In the genomic region with DNA sequence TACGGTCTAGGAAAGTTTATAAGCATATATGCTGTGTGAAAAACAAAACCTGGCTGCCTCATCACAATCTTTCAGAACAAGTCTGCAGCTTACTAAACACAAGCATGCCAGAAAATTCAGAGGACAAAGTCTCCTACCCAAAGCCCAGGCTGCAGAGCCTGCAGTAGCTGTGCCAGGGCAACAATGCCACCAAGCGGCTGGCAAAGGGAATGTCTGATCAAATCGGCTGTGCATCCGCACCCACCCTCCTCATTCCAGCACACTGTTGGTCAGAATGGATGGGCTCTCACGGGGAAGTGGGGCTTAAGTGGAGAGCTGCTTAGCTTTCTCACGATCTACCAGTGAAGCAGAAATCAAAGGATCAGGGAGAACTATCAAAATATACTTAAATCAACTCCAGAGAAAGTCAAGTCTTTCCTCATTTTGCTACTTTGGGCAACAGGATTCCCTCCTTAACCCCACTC, we compare ENCODE assay signal across 1 cellular context.
TF ChIP-seq lines count a peak whose summit lies in the region.

No MANE protein-coding gene starts in this region.

TF ChIP-seq in HepG2, 621 proteins besides CTCF, POLR2A, EP300 and RAD21 (continued from another document and continues in another):
- TF ChIP-seq, protein P1, sequence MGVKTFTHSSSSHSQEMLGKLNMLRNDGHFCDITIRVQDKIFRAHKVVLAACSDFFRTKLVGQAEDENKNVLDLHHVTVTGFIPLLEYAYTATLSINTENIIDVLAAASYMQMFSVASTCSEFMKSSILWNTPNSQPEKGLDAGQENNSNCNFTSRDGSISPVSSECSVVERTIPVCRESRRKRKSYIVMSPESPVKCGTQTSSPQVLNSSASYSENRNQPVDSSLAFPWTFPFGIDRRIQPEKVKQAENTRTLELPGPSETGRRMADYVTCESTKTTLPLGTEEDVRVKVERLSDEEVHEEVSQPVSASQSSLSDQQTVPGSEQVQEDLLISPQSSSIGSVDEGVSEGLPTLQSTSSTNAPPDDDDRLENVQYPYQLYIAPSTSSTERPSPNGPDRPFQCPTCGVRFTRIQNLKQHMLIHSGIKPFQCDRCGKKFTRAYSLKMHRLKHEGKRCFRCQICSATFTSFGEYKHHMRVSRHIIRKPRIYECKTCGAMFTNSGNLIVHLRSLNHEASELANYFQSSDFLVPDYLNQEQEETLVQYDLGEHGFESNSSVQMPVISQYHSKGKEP (CRISPR knock-in tag; IDR thresholded peaks at IDR 0.05): no peak
- TF ChIP-seq ZNF496 (CRISPR knock-in tag; IDR thresholded peaks at IDR 0.05; ENCODE audit: insufficient replicate concordance) (no peak), HNF4A (CRISPR knock-in tag; IDR thresholded peaks at IDR 0.05) (peak; percentile 90), REPIN1 (CRISPR knock-in tag; IDR thresholded peaks at IDR 0.05; ENCODE audit: borderline replicate concordance, low read depth) (peak; percentile 86; the same call in 1 of the 2 replicates), ZNF598 (CRISPR knock-in tag; IDR thresholded peaks at IDR 0.05; ENCODE audit: borderline replicate concordance) (peak; percentile 84; the same call in 1 of the 2 replicates), ZNF10 (CRISPR knock-in tag; IDR thresholded peaks at IDR 0.05; ENCODE audit: borderline replicate concordance, low read depth) (no peak), RFX5 (IDR thresholded peaks at IDR 0.05; ENCODE audit: low read depth, low read length) (no peak), PPARG (CRISPR knock-in tag; conservative IDR thresholded peaks at IDR 0.05) (peak; percentile 65; the same call in 1 of the 2 replicates), ZNF431 (CRISPR knock-in tag; IDR thresholded peaks at IDR 0.05; ENCODE audit: borderline replicate concordance, low read depth) (no peak), GATAD1 (CRISPR knock-in tag; IDR thresholded peaks at IDR 0.05) (peak; percentile 50; the same call in 1 of the 2 replicates), ZNF652 (CRISPR knock-in tag; IDR thresholded peaks at IDR 0.05; ENCODE audit: borderline replicate concordance, low read depth) (no peak), ZSCAN25 (CRISPR knock-in tag; IDR thresholded peaks at IDR 0.05) (peak; percentile 51; the same call in 1 of the 2 replicates), HMG20A (CRISPR knock-in tag; IDR thresholded peaks at IDR 0.05; ENCODE audit: borderline replicate concordance) (no peak), CAMTA2 (CRISPR knock-in tag; IDR thresholded peaks at IDR 0.05; ENCODE audit: borderline replicate concordance) (no peak), CCAR2 (optimal IDR thresholded peaks at IDR 0.05; ENCODE audit: low read depth, low read length) (no peak), GATAD2A (CRISPR knock-in tag; IDR thresholded peaks at IDR 0.05) (peak; percentile 83), NR3C1 (CRISPR knock-in tag; IDR thresholded peaks at IDR 0.05) (no peak), SSRP1 (CRISPR knock-in tag; IDR thresholded peaks at IDR 0.05) (peak; percentile 49; the same call in 1 of the 2 replicates), ERF (CRISPR knock-in tag; IDR thresholded peaks at IDR 0.05) (peak; percentile 90), ZNF75D (CRISPR knock-in tag; IDR thresholded peaks at IDR 0.05; ENCODE audit: borderline replicate concordance) (no peak), ZNF331 (CRISPR knock-in tag; IDR thresholded peaks at IDR 0.05) (peak; percentile 95), ELF3 (CRISPR knock-in tag; IDR thresholded peaks at IDR 0.05) (peak; percentile 72), MYNN (CRISPR knock-in tag; IDR thresholded peaks at IDR 0.05; ENCODE audit: low read depth) (peak; percentile 83; the same call in 1 of the 2 replicates), KDM4B (CRISPR knock-in tag; IDR thresholded peaks at IDR 0.05) (peak; percentile 80; the same call in 1 of the 2 replicates), BRCA1 (CRISPR knock-in tag; IDR thresholded peaks at IDR 0.05) (0 out of 2 replicates have a peak, but pooled peaks have one; percentile 49), ZNF121 (CRISPR knock-in tag; IDR thresholded peaks at IDR 0.05) (no peak), ZNF788 (CRISPR knock-in tag; IDR thresholded peaks at IDR 0.05; ENCODE audit: borderline replicate concordance) (peak; percentile 42; the same call in 1 of the 2 replicates), KAT8 (CRISPR knock-in tag; IDR thresholded peaks at IDR 0.05) (peak; percentile 62; the same call in 1 of the 2 replicates), ZNF547 (CRISPR knock-in tag; IDR thresholded peaks at IDR 0.05) (no peak), GABPB1 (CRISPR knock-in tag; IDR thresholded peaks at IDR 0.05) (peak; percentile 28; the same call in 1 of the 2 replicates), ZNF792 (CRISPR knock-in tag; IDR thresholded peaks at IDR 0.05) (peak; percentile 66; the same call in 1 of the 2 replicates), POGZ (CRISPR knock-in tag; IDR thresholded peaks at IDR 0.05) (no peak), NR2F1 (CRISPR knock-in tag; IDR thresholded peaks at IDR 0.05) (no peak), CBX1 (IDR thresholded peaks at IDR 0.05; ENCODE audit: low read depth) (peak; percentile 39), ZNF251 (CRISPR knock-in tag; IDR thresholded peaks at IDR 0.05) (0 out of 2 replicates have a peak, but pooled peaks have one; percentile 39), SRSF9 (IDR thresholded peaks at IDR 0.05; ENCODE audit: borderline replicate concordance, insufficient read depth, low read depth, low read length, poor library complexity, severe bottlenecking) (no peak), XRCC5 (optimal IDR thresholded peaks at IDR 0.05; ENCODE audit: low read length) (peak; percentile 90), SMYD3 (CRISPR knock-in tag; IDR thresholded peaks at IDR 0.05) (peak; percentile 88), KLF9 (CRISPR knock-in tag; IDR thresholded peaks at IDR 0.05; ENCODE audit: low read depth) (peak; percentile 85; the same call in 1 of the 2 replicates)
- TF ChIP-seq, protein P2, sequence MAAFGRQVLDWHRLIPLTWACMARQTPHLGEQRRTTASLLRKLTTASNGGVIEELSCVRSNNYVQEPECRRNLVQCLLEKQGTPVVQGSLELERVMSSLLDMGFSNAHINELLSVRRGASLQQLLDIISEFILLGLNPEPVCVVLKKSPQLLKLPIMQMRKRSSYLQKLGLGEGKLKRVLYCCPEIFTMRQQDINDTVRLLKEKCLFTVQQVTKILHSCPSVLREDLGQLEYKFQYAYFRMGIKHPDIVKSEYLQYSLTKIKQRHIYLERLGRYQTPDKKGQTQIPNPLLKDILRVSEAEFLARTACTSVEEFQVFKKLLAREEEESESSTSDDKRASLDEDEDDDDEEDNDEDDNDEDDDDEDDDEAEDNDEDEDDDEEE (CRISPR knock-in tag; IDR thresholded peaks at IDR 0.05): no peak
- TF ChIP-seq, protein P3, sequence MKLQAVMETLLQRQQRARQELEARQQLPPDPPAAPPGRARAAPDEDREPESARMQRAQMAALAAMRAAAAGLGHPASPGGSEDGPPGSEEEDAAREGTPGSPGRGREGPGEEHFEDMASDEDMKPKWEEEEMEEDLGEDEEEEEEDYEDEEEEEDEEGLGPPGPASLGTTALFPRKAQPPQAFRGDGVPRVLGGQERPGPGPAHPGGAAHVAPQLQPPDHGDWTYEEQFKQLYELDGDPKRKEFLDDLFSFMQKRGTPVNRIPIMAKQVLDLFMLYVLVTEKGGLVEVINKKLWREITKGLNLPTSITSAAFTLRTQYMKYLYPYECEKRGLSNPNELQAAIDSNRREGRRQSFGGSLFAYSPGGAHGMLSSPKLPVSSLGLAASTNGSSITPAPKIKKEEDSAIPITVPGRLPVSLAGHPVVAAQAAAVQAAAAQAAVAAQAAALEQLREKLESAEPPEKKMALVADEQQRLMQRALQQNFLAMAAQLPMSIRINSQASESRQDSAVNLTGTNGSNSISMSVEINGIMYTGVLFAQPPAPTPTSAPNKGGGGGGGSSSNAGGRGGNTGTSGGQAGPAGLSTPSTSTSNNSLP (IDR thresholded peaks at IDR 0.05; ENCODE audit: low read depth, low read length): peak; percentile 86
- TF ChIP-seq, protein P4, sequence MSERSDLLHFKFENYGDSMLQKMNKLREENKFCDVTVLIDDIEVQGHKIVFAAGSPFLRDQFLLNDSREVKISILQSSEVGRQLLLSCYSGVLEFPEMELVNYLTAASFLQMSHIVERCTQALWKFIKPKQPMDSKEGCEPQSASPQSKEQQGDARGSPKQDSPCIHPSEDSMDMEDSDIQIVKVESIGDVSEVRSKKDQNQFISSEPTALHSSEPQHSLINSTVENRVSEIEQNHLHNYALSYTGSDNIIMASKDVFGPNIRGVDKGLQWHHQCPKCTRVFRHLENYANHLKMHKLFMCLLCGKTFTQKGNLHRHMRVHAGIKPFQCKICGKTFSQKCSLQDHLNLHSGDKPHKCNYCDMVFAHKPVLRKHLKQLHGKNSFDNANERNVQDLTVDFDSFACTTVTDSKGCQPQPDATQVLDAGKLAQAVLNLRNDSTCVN (CRISPR knock-in tag; IDR thresholded peaks at IDR 0.05; ENCODE audit: borderline replicate concordance): peak; percentile 57; the same call in 1 of the 2 replicates
- TF ChIP-seq, protein P5, sequence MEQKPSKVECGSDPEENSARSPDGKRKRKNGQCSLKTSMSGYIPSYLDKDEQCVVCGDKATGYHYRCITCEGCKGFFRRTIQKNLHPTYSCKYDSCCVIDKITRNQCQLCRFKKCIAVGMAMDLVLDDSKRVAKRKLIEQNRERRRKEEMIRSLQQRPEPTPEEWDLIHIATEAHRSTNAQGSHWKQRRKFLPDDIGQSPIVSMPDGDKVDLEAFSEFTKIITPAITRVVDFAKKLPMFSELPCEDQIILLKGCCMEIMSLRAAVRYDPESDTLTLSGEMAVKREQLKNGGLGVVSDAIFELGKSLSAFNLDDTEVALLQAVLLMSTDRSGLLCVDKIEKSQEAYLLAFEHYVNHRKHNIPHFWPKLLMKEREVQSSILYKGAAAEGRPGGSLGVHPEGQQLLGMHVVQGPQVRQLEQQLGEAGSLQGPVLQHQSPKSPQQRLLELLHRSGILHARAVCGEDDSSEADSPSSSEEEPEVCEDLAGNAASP (CRISPR knock-in tag; IDR thresholded peaks at IDR 0.05; ENCODE audit: borderline replicate concordance): peak; percentile 84
- TF ChIP-seq, protein P6, sequence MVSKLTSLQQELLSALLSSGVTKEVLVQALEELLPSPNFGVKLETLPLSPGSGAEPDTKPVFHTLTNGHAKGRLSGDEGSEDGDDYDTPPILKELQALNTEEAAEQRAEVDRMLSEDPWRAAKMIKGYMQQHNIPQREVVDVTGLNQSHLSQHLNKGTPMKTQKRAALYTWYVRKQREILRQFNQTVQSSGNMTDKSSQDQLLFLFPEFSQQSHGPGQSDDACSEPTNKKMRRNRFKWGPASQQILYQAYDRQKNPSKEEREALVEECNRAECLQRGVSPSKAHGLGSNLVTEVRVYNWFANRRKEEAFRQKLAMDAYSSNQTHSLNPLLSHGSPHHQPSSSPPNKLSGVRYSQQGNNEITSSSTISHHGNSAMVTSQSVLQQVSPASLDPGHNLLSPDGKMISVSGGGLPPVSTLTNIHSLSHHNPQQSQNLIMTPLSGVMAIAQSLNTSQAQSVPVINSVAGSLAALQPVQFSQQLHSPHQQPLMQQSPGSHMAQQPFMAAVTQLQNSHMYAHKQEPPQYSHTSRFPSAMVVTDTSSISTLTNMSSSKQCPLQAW (CRISPR knock-in tag; IDR thresholded peaks at IDR 0.05): peak; percentile 36; the same call in 1 of the 2 replicates
- TF ChIP-seq, protein P7, sequence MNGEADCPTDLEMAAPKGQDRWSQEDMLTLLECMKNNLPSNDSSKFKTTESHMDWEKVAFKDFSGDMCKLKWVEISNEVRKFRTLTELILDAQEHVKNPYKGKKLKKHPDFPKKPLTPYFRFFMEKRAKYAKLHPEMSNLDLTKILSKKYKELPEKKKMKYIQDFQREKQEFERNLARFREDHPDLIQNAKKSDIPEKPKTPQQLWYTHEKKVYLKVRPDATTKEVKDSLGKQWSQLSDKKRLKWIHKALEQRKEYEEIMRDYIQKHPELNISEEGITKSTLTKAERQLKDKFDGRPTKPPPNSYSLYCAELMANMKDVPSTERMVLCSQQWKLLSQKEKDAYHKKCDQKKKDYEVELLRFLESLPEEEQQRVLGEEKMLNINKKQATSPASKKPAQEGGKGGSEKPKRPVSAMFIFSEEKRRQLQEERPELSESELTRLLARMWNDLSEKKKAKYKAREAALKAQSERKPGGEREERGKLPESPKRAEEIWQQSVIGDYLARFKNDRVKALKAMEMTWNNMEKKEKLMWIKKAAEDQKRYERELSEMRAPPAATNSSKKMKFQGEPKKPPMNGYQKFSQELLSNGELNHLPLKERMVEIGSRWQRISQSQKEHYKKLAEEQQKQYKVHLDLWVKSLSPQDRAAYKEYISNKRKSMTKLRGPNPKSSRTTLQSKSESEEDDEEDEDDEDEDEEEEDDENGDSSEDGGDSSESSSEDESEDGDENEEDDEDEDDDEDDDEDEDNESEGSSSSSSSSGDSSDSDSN (CRISPR knock-in tag; IDR thresholded peaks at IDR 0.05): no peak
- TF ChIP-seq, protein P8, sequence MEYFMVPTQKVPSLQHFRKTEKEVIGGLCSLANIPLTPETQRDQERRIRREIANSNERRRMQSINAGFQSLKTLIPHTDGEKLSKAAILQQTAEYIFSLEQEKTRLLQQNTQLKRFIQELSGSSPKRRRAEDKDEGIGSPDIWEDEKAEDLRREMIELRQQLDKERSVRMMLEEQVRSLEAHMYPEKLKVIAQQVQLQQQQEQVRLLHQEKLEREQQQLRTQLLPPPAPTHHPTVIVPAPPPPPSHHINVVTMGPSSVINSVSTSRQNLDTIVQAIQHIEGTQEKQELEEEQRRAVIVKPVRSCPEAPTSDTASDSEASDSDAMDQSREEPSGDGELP (IDR thresholded peaks at IDR 0.05; ENCODE audit: borderline replicate concordance, low read depth): peak; percentile 38; the same call in 1 of the 2 replicates
- TF ChIP-seq, protein P9, sequence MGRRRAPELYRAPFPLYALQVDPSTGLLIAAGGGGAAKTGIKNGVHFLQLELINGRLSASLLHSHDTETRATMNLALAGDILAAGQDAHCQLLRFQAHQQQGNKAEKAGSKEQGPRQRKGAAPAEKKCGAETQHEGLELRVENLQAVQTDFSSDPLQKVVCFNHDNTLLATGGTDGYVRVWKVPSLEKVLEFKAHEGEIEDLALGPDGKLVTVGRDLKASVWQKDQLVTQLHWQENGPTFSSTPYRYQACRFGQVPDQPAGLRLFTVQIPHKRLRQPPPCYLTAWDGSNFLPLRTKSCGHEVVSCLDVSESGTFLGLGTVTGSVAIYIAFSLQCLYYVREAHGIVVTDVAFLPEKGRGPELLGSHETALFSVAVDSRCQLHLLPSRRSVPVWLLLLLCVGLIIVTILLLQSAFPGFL (CRISPR knock-in tag; IDR thresholded peaks at IDR 0.05): no peak
- TF ChIP-seq, protein P10, sequence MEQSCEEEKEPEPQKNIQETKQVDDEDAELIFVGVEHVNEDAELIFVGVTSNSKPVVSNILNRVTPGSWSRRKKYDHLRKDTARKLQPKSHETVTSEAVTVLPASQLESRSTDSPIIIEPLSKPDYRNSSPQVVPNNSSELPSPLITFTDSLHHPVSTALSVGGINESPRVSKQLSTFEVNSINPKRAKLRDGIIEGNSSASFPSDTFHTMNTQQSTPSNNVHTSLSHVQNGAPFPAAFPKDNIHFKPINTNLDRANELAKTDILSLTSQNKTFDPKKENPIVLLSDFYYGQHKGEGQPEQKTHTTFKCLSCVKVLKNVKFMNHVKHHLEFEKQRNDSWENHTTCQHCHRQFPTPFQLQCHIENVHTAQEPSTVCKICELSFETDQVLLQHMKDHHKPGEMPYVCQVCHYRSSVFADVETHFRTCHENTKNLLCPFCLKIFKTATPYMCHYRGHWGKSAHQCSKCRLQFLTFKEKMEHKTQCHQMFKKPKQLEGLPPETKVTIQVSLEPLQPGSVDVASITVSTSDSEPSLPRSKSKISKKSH (CRISPR knock-in tag; IDR thresholded peaks at IDR 0.05; ENCODE audit: borderline replicate concordance): no peak
